8 cellular contexts compared by ENCODE assay signal in genomic region chr1:34885405-34886247, GRCh38. TPM values are rescaled to one million over a fixed set of nuclear protein-coding genes. Genes with fewer than 3 reads are reported as not detected.
DNase-seq lines count a peak whose midpoint lies in the region; ATAC-seq and TF ChIP-seq lines count a peak whose summit lies in the region.

No MANE protein-coding gene starts in this region.

- intact Hi-C loops in prostate gland (cut with DNase I) = no loop called here

- no peaks in the 10 kb centered on the region for H3K4me1 ChIP-seq in prostate gland (replicated peaks)

- no peak for TF ChIP-seq CTCF in AG04450 (IDR thresholded peaks at IDR 0.05; ENCODE audit: low read depth, low read length)
- no peak for TF ChIP-seq CTCF in prostate gland (IDR thresholded peaks at IDR 0.05)

- ATAC-seq in GM18868 (IDR thresholded peaks at IDR 0.05; ENCODE audit: unreplicated experiment) (no peak), GM21786 (IDR thresholded peaks at IDR 0.05; ENCODE audit: unreplicated experiment) (no peak)

- H3K27me3 ChIP-seq in AG04450 (ENCODE audit: control insufficient read depth, insufficient read depth, low read length) (peaks cover 21% of the 10 kb centered on the region), prostate gland (replicated peaks; ENCODE audit: insufficient read depth) (peaks cover 7% of the 10 kb centered on the region)

- no peak overlapping the region for H3K27ac ChIP-seq in AG04450 (ENCODE audit: low read depth, low read length)
- no peak overlapping the region for H3K27ac ChIP-seq in prostate gland

- TF ChIP-seq POLR2A in prostate gland (IDR thresholded peaks at IDR 0.05) = no peak

- H3K36me3 ChIP-seq in prostate gland = no peaks in the 10 kb centered on the region

- peak overlapping the region; percentile 50 for H3K4me3 ChIP-seq in AG04450 (ENCODE audit: low read depth, low read length)
- peak overlapping the region in 1 of 2 donors; percentile 19 for H3K4me3 ChIP-seq in prostate gland

- CTCF ChIA-PET in AG04450 (lab: Charles Lee) = interaction anchor here (0.9 to 1.0 kb wide), 2 partner anchors 26 to 33 kb away, joined by 3 to 5 read pairs; no protein-coding TSS in a partner anchor

- DNase-seq in AG04450 (ENCODE audit: low read depth, low spot score) = no peak
- peak; percentile 68 for DNase-seq in NCI-H774 (lab: John Stamatoyannopoulos, UW)
- DNase-seq in amniotic epithelial cell (ENCODE audit: low read depth) = peak; percentile 14
- DNase-seq in islet precursor cell = peak; percentile 83
- DNase-seq in stimulated activated CD4-positive, alpha-beta T cell treated with anti-CD3 and anti-CD28 coated beads, TNF-alpha, amount 100 ng/mL, for 4 hours (ENCODE audit: low read depth in 3 of 3) = peak; percentile 22 to 35 (median 30)
- DNase-seq in prostate gland (ENCODE audit: low spot score) = no peak

- H3K9me3 ChIP-seq in AG04450 (ENCODE audit: control insufficient read depth, insufficient read depth, low read length) (peaks cover 6% of the 10 kb centered on the region; the same call in 1 of the 2 replicates), prostate gland (no peaks in the 10 kb centered on the region)

- WGBS in prostate gland = 2% methylated on average over 63 of the region's 80 CpGs

- POLR2A ChIA-PET in AG04450 (lab: Yijun Ruan, JAX) = interaction anchor here (1.0 kb wide), 1 partner anchor 26 kb away, joined by 3 read pairs; the partner anchor contains the start of gene SMIM12

RNA-seq across cellular contexts. Expression of gene SMIM12, which starts 26.1 kb away (rescaled TPM):
- polyA plus RNA-seq in AG04450 (2011; rRNA removed) = 41.7 and 46.1 TPM in 2 replicates
- polyA minus RNA-seq in AG04450 (2011; rRNA and poly(A)+ RNA removed) = 26.0 and 33.7 TPM in 2 replicates
- total RNA-seq in prostate gland = 10 to 100 TPM; 10.7 to 29.6 TPM

RNA-seq across cellular contexts. Expression of gene DLGAP3, which starts 43.8 kb away (rescaled TPM):
- polyA plus RNA-seq in AG04450 (2011; rRNA removed) = not detected in 2 replicates
- not detected in 2 replicates for polyA minus RNA-seq in AG04450 (2011; rRNA and poly(A)+ RNA removed)
- 1 to 10 TPM in 1 of 2 donors, under 1 TPM in 1; 0.14 to 7.1 TPM for total RNA-seq in prostate gland

Comparison
In these comparisons a context has a peak if more than half of its experiments do, and no peak if none do; other contexts are left out.
1. DNase-seq: peak in NCI-H774 (single experiment), amniotic epithelial cell (single experiment), islet precursor cell (single experiment) and stimulated activated CD4-positive, alpha-beta T cell treated with anti-CD3 and anti-CD28 coated beads, TNF-alpha, amount 100 ng/mL, for 4 hours (3 of 3); none in AG04450 (single experiment) and prostate gland (single experiment).